In genomic region chr5:168382421-168382820, GRCh38 we compare ENCODE assay signal across 18 cellular contexts.
A peak's percentile ranks its signal among the peaks of the same experiment; 100 is the strongest.
DNase-seq lines count a peak whose midpoint lies in the region; ATAC-seq and TF ChIP-seq lines count a peak whose summit lies in the region.
"Had no signal": no experiment of that assay in that cellular context is flagged by ENCODE, and none has a peak within 500 bp of the region (broad histone marks: within the 10 kb centered on the region; RNA-seq: fewer than 3 reads in every experiment).

No MANE protein-coding gene starts in this region.

- 87% methylated on average over 3 of the region's 3 CpGs for WGBS in SK-N-SH (ENCODE audit: low lambda C conversion rate)

- peaks cover 0 to 13% of the 10 kb centered on the region in 2 experiments for H3K36me3 ChIP-seq in SK-N-SH (replicated peaks in 1 of 2; ENCODE audit: control insufficient read depth in 1 of 2, insufficient read depth in 2 of 2, low read length in 1 of 2)
- peaks cover 6% of the 10 kb centered on the region; the same call in 1 of the 2 replicates for H3K36me3 ChIP-seq in ACC112 (ENCODE audit: insufficient read depth, low read length)
- peaks cover 0 to 6% (median 0%) of the 10 kb centered on the region in 3 donors for H3K36me3 ChIP-seq in Peyer's patch

- TF ChIP-seq CTCF in SK-N-SH (IDR thresholded peaks at IDR 0.05) (no peak), Peyer's patch (IDR thresholded peaks at IDR 0.05) (no peak)

- DNase-seq in SK-N-SH (no peak), NCI-H2171 treated with DMSO at 0.1 percent for 48 hours (lab: John Stamatoyannopoulos, UW) (peak; percentile 58), myocyte (ENCODE audit: low read depth) (peak; percentile 53), mesenteric fat pad (ENCODE audit: low spot score) (no peak), Peyer's patch (no peak)
- DNase-seq: CD8-positive, alpha-beta T cell; DMS79; H7; HFFc6; NCI-H1417 treated with DMSO at 0.1 percent for 48 hours; NCI-H187 treated with DMSO at 0.1 percent for 48 hours; NCI-H446 treated with DMSO at 0.1 percent for 48 hours; NCI-H69 had no signal

- no peak for TF ChIP-seq EP300 in SK-N-SH (IDR thresholded peaks at IDR 0.05; ENCODE audit: borderline replicate concordance in 1 of 2, low read depth in 1 of 2, low read length in 1 of 2)

- H3F3A ChIP-seq in SK-N-SH (replicated peaks; ENCODE audit: insufficient read depth), result no peaks in the 10 kb centered on the region

- H3K9me3 ChIP-seq in SK-N-SH (no peaks in the 10 kb centered on the region), Peyer's patch (no peaks in the 10 kb centered on the region)

- no peaks in the 10 kb centered on the region for H3K9me2 ChIP-seq in SK-N-SH

- no peaks in the 10 kb centered on the region for H4K20me1 ChIP-seq in SK-N-SH (ENCODE audit: insufficient read depth)
- H4K20me1 ChIP-seq: BLaER1 had no signal

- TF ChIP-seq POLR2A in Peyer's patch (IDR thresholded peaks at IDR 0.05), result no peak

- no peak overlapping the region for H3K4me3 ChIP-seq in SK-N-SH (ENCODE audit: low read depth in 2 of 2, low read length in 1 of 2)
- no peak overlapping the region for H3K4me3 ChIP-seq in ACC112 (ENCODE audit: low read depth, low read length)
- H3K4me3 ChIP-seq in Peyer's patch, result no peak overlapping the region
- H3K4me3 ChIP-seq: BLaER1 had no signal

- TF ChIP-seq RAD21 in SK-N-SH (IDR thresholded peaks at IDR 0.05; ENCODE audit: low read length), result no peak

- no peaks in the 10 kb centered on the region for H3K4me1 ChIP-seq in SK-N-SH (ENCODE audit: control insufficient read depth in 1 of 2, insufficient read depth in 2 of 2, low read depth in 1 of 2, low read length in 1 of 2)
- H3K4me1 ChIP-seq in ACC112 (ENCODE audit: control insufficient read depth, insufficient read depth, low read length, unreplicated experiment), result no peaks in the 10 kb centered on the region
- no peaks in the 10 kb centered on the region for H3K4me1 ChIP-seq in Peyer's patch

- peak overlapping the region; percentile 48; the same call in 1 of the 2 replicates for H3K4me2 ChIP-seq in SK-N-SH
- H3K4me2 ChIP-seq: BLaER1 had no signal

- H3K27ac ChIP-seq in SK-N-SH (ENCODE audit: low read depth in 2 of 2, low read length in 1 of 2) (no peak overlapping the region), ACC112 (ENCODE audit: low read depth, low read length) (no peak overlapping the region), Peyer's patch (no peak overlapping the region)
- H3K27ac ChIP-seq: BLaER1 had no signal

- H2AFZ ChIP-seq in SK-N-SH (ENCODE audit: low read depth) (no peak overlapping the region), ACC112 (ENCODE audit: low read length, unreplicated experiment) (peak overlapping the region; percentile 39)

- H3K9ac ChIP-seq in SK-N-SH, result no peak overlapping the region
- H3K9ac ChIP-seq: BLaER1 had no signal

- ATAC-seq in SK-N-SH treated with all-trans-retinoic acid at 6 μM for 48 hours (no peak), GM21717 (IDR thresholded peaks at IDR 0.05; ENCODE audit: unreplicated experiment) (no peak)
- ATAC-seq: CD8-positive, alpha-beta T cell; Right ventricle myocardium inferior had no signal

- POLR2A ChIA-PET in SK-N-SH (lab: Yijun Ruan, JAX), result no interaction called here

- CTCF ChIA-PET in SK-N-SH (lab: Yijun Ruan, JAX), result no interaction called here

- H3K27me3 ChIP-seq in SK-N-SH (ENCODE audit: insufficient read depth) (no peaks in the 10 kb centered on the region), ACC112 (ENCODE audit: insufficient read depth, low read length) (no peaks in the 10 kb centered on the region), Peyer's patch (no peaks in the 10 kb centered on the region)
- H3K27me3 ChIP-seq: BLaER1 had no signal

- peaks cover 10% of the 10 kb centered on the region; the same call in 1 of the 2 replicates for H3K79me2 ChIP-seq in SK-N-SH (ENCODE audit: insufficient read depth)
- no peaks in the 10 kb centered on the region for H3K79me2 ChIP-seq in ACC112 (ENCODE audit: control insufficient read depth, insufficient read depth, low read length, unreplicated experiment)

TF ChIP-seq in SK-N-SH, 30 proteins besides CTCF, POLR2A, EP300 and RAD21 (continues in another document):
- TF ChIP-seq MXI1 (IDR thresholded peaks at IDR 0.05; ENCODE audit: low read depth, low read length) (no peak), FOXJ3 (CRISPR knock-in tag; IDR thresholded peaks at IDR 0.05) (no peak), TAF1 (IDR thresholded peaks at IDR 0.05; ENCODE audit: borderline replicate concordance, low read depth, low read length) (no peak), FOXM1 (IDR thresholded peaks at IDR 0.05; ENCODE audit: low read depth) (no peak), EZH2phosphoT487 (IDR thresholded peaks at IDR 0.05; ENCODE audit: borderline replicate concordance, low read depth) (no peak), SIN3A (IDR thresholded peaks at IDR 0.05; ENCODE audit: borderline replicate concordance, low read depth, low read length) (no peak), GATA2 (CRISPR knock-in tag; IDR thresholded peaks at IDR 0.05) (no peak), CHD2 (IDR thresholded peaks at IDR 0.05; ENCODE audit: low read length, partially characterized antibody) (no peak), JUND (IDR thresholded peaks at IDR 0.05) (no peak), RXRA (IDR thresholded peaks at IDR 0.05; ENCODE audit: borderline replicate concordance, low read depth) (no peak), ELF1 (IDR thresholded peaks at IDR 0.05) (no peak), GABPA (IDR thresholded peaks at IDR 0.05; ENCODE audit: low read depth) (no peak), REST (IDR thresholded peaks at IDR 0.05; ENCODE audit: low read depth, low read length) (no peak)

TF ChIP-seq in SK-N-SH treated with all-trans-retinoic acid at 6 μM for 48 hours, 23 proteins besides CTCF, POLR2A, EP300 and RAD21 (continues in another document):
- TF ChIP-seq ZNF565 (CRISPR knock-in tag; conservative IDR thresholded peaks at IDR 0.05; ENCODE audit: low read depth) (no peak), POU6F1 (CRISPR knock-in tag; IDR thresholded peaks at IDR 0.05; ENCODE audit: borderline replicate concordance, low read depth) (no peak), GLIS3 (CRISPR knock-in tag; IDR thresholded peaks at IDR 0.05) (no peak), PPARA (CRISPR knock-in tag; IDR thresholded peaks at IDR 0.05; ENCODE audit: borderline replicate concordance) (no peak), PATZ1 (CRISPR knock-in tag; IDR thresholded peaks at IDR 0.05; ENCODE audit: borderline replicate concordance) (no peak), BACH2 (CRISPR knock-in tag; IDR thresholded peaks at IDR 0.05; ENCODE audit: borderline replicate concordance) (no peak), ZFP30 (CRISPR knock-in tag; IDR thresholded peaks at IDR 0.05) (no peak), RARB (CRISPR knock-in tag; IDR thresholded peaks at IDR 0.05) (no peak), CREB5 (CRISPR knock-in tag; IDR thresholded peaks at IDR 0.05; ENCODE audit: low read depth) (no peak), ZNF70 (CRISPR knock-in tag; IDR thresholded peaks at IDR 0.05) (no peak), ISL1 (CRISPR knock-in tag; IDR thresholded peaks at IDR 0.05) (no peak), ZC3H10 (CRISPR knock-in tag; IDR thresholded peaks at IDR 0.05) (no peak)

Comparison
In these comparisons a context has a peak if more than half of its experiments do, and no peak if none do; other contexts are left out.
1. DNase-seq: peak in NCI-H2171 treated with DMSO at 0.1 percent for 48 hours (single experiment) and myocyte (single experiment); none in SK-N-SH (single experiment), mesenteric fat pad (single experiment) and Peyer's patch (0 of 3).